ENCODE assay signal across 1 cellular context in genomic region chr20:2840967-2841531, GRCh38.
A peak's percentile ranks its signal among the peaks of the same experiment; 100 is the strongest.
TF ChIP-seq lines count a peak whose summit lies in the region.

No MANE protein-coding gene starts in this region.

TF ChIP-seq in GM12878, 131 proteins besides CTCF, POLR2A, EP300 and RAD21:
- peak; percentile 11 for TF ChIP-seq HDAC6 (IDR thresholded peaks at IDR 0.05; ENCODE audit: unreplicated experiment)
- no peak for TF ChIP-seq LARP7 (IDR thresholded peaks at IDR 0.05)
- no peak for TF ChIP-seq PBX3 (IDR thresholded peaks at IDR 0.05; ENCODE audit: insufficient replicate concordance, low read depth, low read length)
- no peak for TF ChIP-seq NFYA (IDR thresholded peaks at IDR 0.05; ENCODE audit: borderline replicate concordance, low read depth, low read length)
- no peak for TF ChIP-seq RB1 (IDR thresholded peaks at IDR 0.05; ENCODE audit: borderline replicate concordance)
- TF ChIP-seq E2F8 (IDR thresholded peaks at IDR 0.05; ENCODE audit: low read depth, partially characterized antibody): no peak
- TF ChIP-seq SMC3 (IDR thresholded peaks at IDR 0.05; ENCODE audit: borderline replicate concordance, low read length): no peak
- no peak for TF ChIP-seq RELA (IDR thresholded peaks at IDR 0.05; ENCODE audit: borderline replicate concordance, partially characterized antibody)
- no peak for TF ChIP-seq BMI1 (IDR thresholded peaks at IDR 0.05; ENCODE audit: borderline replicate concordance)
- no peak for TF ChIP-seq CREB1 (IDR thresholded peaks at IDR 0.05; ENCODE audit: low read depth)
- TF ChIP-seq, protein P1, sequence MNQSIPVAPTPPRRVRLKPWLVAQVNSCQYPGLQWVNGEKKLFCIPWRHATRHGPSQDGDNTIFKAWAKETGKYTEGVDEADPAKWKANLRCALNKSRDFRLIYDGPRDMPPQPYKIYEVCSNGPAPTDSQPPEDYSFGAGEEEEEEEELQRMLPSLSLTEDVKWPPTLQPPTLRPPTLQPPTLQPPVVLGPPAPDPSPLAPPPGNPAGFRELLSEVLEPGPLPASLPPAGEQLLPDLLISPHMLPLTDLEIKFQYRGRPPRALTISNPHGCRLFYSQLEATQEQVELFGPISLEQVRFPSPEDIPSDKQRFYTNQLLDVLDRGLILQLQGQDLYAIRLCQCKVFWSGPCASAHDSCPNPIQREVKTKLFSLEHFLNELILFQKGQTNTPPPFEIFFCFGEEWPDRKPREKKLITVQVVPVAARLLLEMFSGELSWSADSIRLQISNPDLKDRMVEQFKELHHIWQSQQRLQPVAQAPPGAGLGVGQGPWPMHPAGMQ (IDR thresholded peaks at IDR 0.05; ENCODE audit: borderline replicate concordance): no peak
- peak; percentile 23 to 37; a peak in 1 of 4 replicates for TF ChIP-seq IKZF2 (IDR thresholded peaks at IDR 0.05)
- TF ChIP-seq GATAD2B (conservative IDR thresholded peaks at IDR 0.05; ENCODE audit: low read depth): 0 out of 2 replicates have a peak, but pooled peaks have one; percentile 23
- no peak; the same call in 1 of the 2 replicates for TF ChIP-seq DPF2 (IDR thresholded peaks at IDR 0.05)
- no peak for TF ChIP-seq MYC (IDR thresholded peaks at IDR 0.05; ENCODE audit: insufficient read depth, insufficient read length, insufficient replicate concordance, low read length, severe bottlenecking)
- TF ChIP-seq CHD4 (IDR thresholded peaks at IDR 0.05): no peak
- TF ChIP-seq, protein P2, sequence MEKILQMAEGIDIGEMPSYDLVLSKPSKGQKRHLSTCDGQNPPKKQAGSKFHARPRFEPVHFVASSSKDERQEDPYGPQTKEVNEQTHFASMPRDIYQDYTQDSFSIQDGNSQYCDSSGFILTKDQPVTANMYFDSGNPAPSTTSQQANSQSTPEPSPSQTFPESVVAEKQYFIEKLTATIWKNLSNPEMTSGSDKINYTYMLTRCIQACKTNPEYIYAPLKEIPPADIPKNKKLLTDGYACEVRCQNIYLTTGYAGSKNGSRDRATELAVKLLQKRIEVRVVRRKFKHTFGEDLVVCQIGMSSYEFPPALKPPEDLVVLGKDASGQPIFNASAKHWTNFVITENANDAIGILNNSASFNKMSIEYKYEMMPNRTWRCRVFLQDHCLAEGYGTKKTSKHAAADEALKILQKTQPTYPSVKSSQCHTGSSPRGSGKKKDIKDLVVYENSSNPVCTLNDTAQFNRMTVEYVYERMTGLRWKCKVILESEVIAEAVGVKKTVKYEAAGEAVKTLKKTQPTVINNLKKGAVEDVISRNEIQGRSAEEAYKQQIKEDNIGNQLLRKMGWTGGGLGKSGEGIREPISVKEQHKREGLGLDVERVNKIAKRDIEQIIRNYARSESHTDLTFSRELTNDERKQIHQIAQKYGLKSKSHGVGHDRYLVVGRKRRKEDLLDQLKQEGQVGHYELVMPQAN (conservative IDR thresholded peaks at IDR 0.05): peak; percentile 37; the same call in 1 of the 2 replicates
- 0 out of 2 replicates have a peak, but pooled peaks have one; percentile 14 for TF ChIP-seq MXI1 (IDR thresholded peaks at IDR 0.05; ENCODE audit: low read depth, low read length)
- TF ChIP-seq MYB (IDR thresholded peaks at IDR 0.05; ENCODE audit: borderline replicate concordance, low read depth, low read length): no peak
- TF ChIP-seq SMAD5 (IDR thresholded peaks at IDR 0.05; ENCODE audit: low read depth): no peak
- TF ChIP-seq SUPT20H (IDR thresholded peaks at IDR 0.05; ENCODE audit: borderline replicate concordance, control insufficient read depth, low read depth, low read length): no peak
- TF ChIP-seq SRF (IDR thresholded peaks at IDR 0.05; ENCODE audit: low read depth in 2 of 2, low read length in 2 of 2): no peak
- TF ChIP-seq ZBTB33 (IDR thresholded peaks at IDR 0.05): no peak
- no peak for TF ChIP-seq E2F4 (IDR thresholded peaks at IDR 0.05; ENCODE audit: low read depth, low read length)
- no peak for TF ChIP-seq MEF2B (IDR thresholded peaks at IDR 0.05; ENCODE audit: partially characterized antibody, poor library complexity, severe bottlenecking)
- no peak for TF ChIP-seq SREBF1 (IDR thresholded peaks at IDR 0.05; ENCODE audit: low read length)
- TF ChIP-seq BRCA1 (IDR thresholded peaks at IDR 0.05; ENCODE audit: low read depth, low read length): no peak
- TF ChIP-seq TCF3 (IDR thresholded peaks at IDR 0.05; ENCODE audit: borderline replicate concordance, insufficient read depth, low read depth, low read length): no peak
- TF ChIP-seq MLLT1 (IDR thresholded peaks at IDR 0.05): peak; percentile 76; the same call in 1 of the 2 replicates
- TF ChIP-seq, protein P3, sequence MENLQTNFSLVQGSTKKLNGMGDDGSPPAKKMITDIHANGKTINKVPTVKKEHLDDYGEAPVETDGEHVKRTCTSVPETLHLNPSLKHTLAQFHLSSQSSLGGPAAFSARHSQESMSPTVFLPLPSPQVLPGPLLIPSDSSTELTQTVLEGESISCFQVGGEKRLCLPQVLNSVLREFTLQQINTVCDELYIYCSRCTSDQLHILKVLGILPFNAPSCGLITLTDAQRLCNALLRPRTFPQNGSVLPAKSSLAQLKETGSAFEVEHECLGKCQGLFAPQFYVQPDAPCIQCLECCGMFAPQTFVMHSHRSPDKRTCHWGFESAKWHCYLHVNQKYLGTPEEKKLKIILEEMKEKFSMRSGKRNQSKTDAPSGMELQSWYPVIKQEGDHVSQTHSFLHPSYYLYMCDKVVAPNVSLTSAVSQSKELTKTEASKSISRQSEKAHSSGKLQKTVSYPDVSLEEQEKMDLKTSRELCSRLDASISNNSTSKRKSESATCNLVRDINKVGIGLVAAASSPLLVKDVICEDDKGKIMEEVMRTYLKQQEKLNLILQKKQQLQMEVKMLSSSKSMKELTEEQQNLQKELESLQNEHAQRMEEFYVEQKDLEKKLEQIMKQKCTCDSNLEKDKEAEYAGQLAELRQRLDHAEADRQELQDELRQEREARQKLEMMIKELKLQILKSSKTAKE (IDR thresholded peaks at IDR 0.05; ENCODE audit: low read depth, poor library complexity, severe bottlenecking): no peak
- no peak for TF ChIP-seq USF2 (IDR thresholded peaks at IDR 0.05; ENCODE audit: borderline replicate concordance, low read depth, low read length)
- no peak for TF ChIP-seq TARDBP (IDR thresholded peaks at IDR 0.05; ENCODE audit: borderline replicate concordance)
- TF ChIP-seq STAT3 (IDR thresholded peaks at IDR 0.05; ENCODE audit: low read depth, low read length): no peak
- TF ChIP-seq ZBED1 (IDR thresholded peaks at IDR 0.05; ENCODE audit: borderline replicate concordance): no peak
